19 cellular contexts compared by ENCODE assay signal in the genomic region with DNA sequence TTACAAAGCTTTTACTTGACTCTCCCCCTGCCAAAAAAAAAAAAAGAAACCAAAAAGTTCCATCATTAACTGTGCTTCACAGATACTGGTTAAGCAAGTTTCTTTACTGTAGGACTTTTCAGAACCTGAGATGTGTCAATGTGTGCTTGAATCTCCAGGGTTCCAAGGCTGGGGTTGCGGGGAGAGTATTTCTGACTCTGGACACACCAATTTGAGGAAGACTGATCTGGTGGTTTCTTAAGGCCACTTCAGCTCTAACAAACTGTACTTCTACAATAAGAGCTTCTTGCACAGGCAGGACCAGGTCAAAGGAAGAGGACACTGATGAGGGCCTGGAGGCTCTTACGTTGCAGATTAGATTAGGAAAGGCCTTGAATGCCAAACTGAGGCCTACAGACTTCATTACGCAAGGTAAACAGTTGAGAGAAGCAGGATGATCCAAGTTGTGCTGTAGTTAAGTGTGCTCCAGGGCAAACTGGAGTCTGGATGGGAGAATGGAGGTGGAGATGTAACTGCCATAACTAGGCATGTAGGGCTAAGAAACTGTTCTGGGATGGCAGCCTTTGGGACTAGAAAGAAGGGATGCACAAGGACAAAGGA. TPM values are rescaled to one million over a fixed set of nuclear protein-coding genes. Genes with fewer than 3 reads are reported as not detected.
DNase-seq lines count a peak whose midpoint lies in the region; ATAC-seq and TF ChIP-seq lines count a peak whose summit lies in the region.
"Had no signal": no experiment of that assay in that cellular context is flagged by ENCODE, and none has a peak within 500 bp of the region (broad histone marks: within the 10 kb centered on the region; RNA-seq: fewer than 3 reads in every experiment).

No MANE protein-coding gene starts in this region.

- H4K20me1 ChIP-seq in H9 (ENCODE audit: control insufficient read depth, insufficient read depth, insufficient read length): no peaks in the 10 kb centered on the region

- no peak overlapping the region for H3K4ac ChIP-seq in H9 (ENCODE audit: low read depth, low read length)
- no peak overlapping the region for H3K4ac ChIP-seq in trophoblast cell (ENCODE audit: low read depth, low read length)

- H3K79me2 ChIP-seq in H9 (ENCODE audit: insufficient read depth, low read length) (no peaks in the 10 kb centered on the region), trophoblast cell (ENCODE audit: control insufficient read depth, insufficient read depth, low read length, poor library complexity) (no peaks in the 10 kb centered on the region)

- H3K18ac ChIP-seq in H9 (ENCODE audit: insufficient read length, low read depth, low read length): no peak overlapping the region
- H3K18ac ChIP-seq in trophoblast cell (ENCODE audit: low read length): no peak overlapping the region

- H2BK120ac ChIP-seq in H9 (ENCODE audit: low read depth, low read length, poor library complexity, severe bottlenecking): no peak overlapping the region
- H2BK120ac ChIP-seq in trophoblast cell (ENCODE audit: insufficient read depth, low read length, poor library complexity): no peak overlapping the region

- no peak overlapping the region for H3T11ph ChIP-seq in H9 (ENCODE audit: low read length)

- H3K4me3 Mint-ChIP-seq in Caco-2 (ENCODE audit: unreplicated experiment) (peak overlapping the region; percentile 3), H9 (no peak overlapping the region), endodermal cell (no peak overlapping the region)
- no peak overlapping the region for H3K4me3 Mint-ChIP-seq in activated T-cell treated with anti-CD3 and anti-CD28 coated beads, Interleukin-2, amount 50 U/mL, for 72 hours

- H3K9me3 ChIP-seq in Caco-2 (no peaks in the 10 kb centered on the region), H9 (ENCODE audit: control insufficient read depth, low read depth, low read length) (no peaks in the 10 kb centered on the region), endodermal cell (ENCODE audit: control insufficient read depth, low read length) (no peaks in the 10 kb centered on the region), trophoblast cell (ENCODE audit: insufficient read depth, low read depth, low read length) (no peaks in the 10 kb centered on the region)
- H3K9me3 ChIP-seq: SJSA1 had no signal

- intact Hi-C loops in Caco-2 (cut with micrococcal nuclease; ENCODE audit: unreplicated experiment): loop anchor here (2.0 kb wide), 1 partner anchor 44 kb away; no protein-coding TSS in a partner anchor

- no peak overlapping the region for H4K8ac ChIP-seq in H9 (replicated peaks; ENCODE audit: insufficient read length, low read depth, low read length)
- H4K8ac ChIP-seq in trophoblast cell (ENCODE audit: low read depth, low read length): no peak overlapping the region

- H3K27me3 Mint-ChIP-seq in Caco-2 (ENCODE audit: insufficient read depth, unreplicated experiment) (no peaks in the 10 kb centered on the region), H9 (ENCODE audit: low read depth) (no peaks in the 10 kb centered on the region), endodermal cell (ENCODE audit: insufficient read depth) (no peaks in the 10 kb centered on the region)
- no peaks in the 10 kb centered on the region for H3K27me3 Mint-ChIP-seq in activated T-cell treated with anti-CD3 and anti-CD28 coated beads, Interleukin-2, amount 50 U/mL, for 72 hours (ENCODE audit: low read depth)

- H3K4me3 ChIP-seq in Caco-2 (ENCODE audit: low read depth, low read length) (no peak overlapping the region), endodermal cell (ENCODE audit: low read length) (no peak overlapping the region), trophoblast cell (ENCODE audit: low read depth, low read length) (no peak overlapping the region)
- H3K4me3 ChIP-seq: SJSA1 had no signal

- H3K27ac ChIP-seq in H9 (ENCODE audit: insufficient read length, low read depth, low read length): no peak overlapping the region
- no peak overlapping the region for H3K27ac ChIP-seq in endodermal cell (ENCODE audit: low read depth, low read length)
- peak overlapping the region; percentile 48 for H3K27ac ChIP-seq in trophoblast cell (ENCODE audit: low read depth, low read length)
- H3K27ac ChIP-seq: SJSA1 had no signal

- TF ChIP-seq CTCF in Caco-2 (IDR thresholded peaks at IDR 0.05; ENCODE audit: insufficient read depth in 1 of 2, low read depth in 1 of 2, low read length in 1 of 2, severe bottlenecking in 1 of 2, unreplicated experiment in 1 of 2): no peak
- TF ChIP-seq CTCF in H9 (conservative IDR thresholded peaks at IDR 0.05): no peak
- TF ChIP-seq CTCF in endodermal cell (conservative IDR thresholded peaks at IDR 0.05): no peak

- H2BK5ac ChIP-seq in H9 (ENCODE audit: insufficient read length, low read length): no peak overlapping the region
- H2BK5ac ChIP-seq in trophoblast cell (ENCODE audit: low read depth, low read length, poor library complexity): no peak overlapping the region

- H3K27me3 ChIP-seq in Caco-2 (replicated peaks; ENCODE audit: control insufficient read depth, insufficient read depth, low read length) (no peaks in the 10 kb centered on the region), H9 (ENCODE audit: insufficient read depth, low read length) (no peaks in the 10 kb centered on the region), endodermal cell (ENCODE audit: control insufficient read depth, insufficient read depth, low read length, poor library complexity, severe bottlenecking) (no peaks in the 10 kb centered on the region), trophoblast cell (ENCODE audit: insufficient read depth, low read length) (no peaks in the 10 kb centered on the region)
- H3K27me3 ChIP-seq: SJSA1 had no signal

- H2BK20ac ChIP-seq in H9 (ENCODE audit: low read depth, low read length, poor library complexity, severe bottlenecking): no peak overlapping the region

- POLR2A ChIA-PET in Caco-2 (lab: Charles Lee): interaction anchor here (0.6 to 1.3 kb wide), 3 partner anchors 44 to 101 kb away, joined by 3 to 4 read pairs (median 3); no protein-coding TSS in a partner anchor

- H3K23ac ChIP-seq in H9 (ENCODE audit: insufficient read length, low read depth, low read length) (no peak overlapping the region), trophoblast cell (ENCODE audit: low read length) (no peak overlapping the region)

- CTCF ChIA-PET in Caco-2 (lab: Charles Lee): interaction anchor here (1.4 kb wide), 1 partner anchor 60 kb away, joined by 7 read pairs; no protein-coding TSS in a partner anchor

- no peak overlapping the region for H3K56ac ChIP-seq in H9 (ENCODE audit: insufficient read length, low read depth, low read length)

- no peak overlapping the region for H3K14ac ChIP-seq in H9 (ENCODE audit: insufficient read depth, low read length)
- H3K14ac ChIP-seq in trophoblast cell (ENCODE audit: low read length): no peak overlapping the region

- ATAC-seq in activated T-cell treated with anti-CD3 and anti-CD28 coated beads, Interleukin-2, amount 50 U/mL, for 72 hours (replicated peaks in 1 of 2): no peak
- no peak for ATAC-seq in HG02973 (IDR thresholded peaks at IDR 0.05; ENCODE audit: unreplicated experiment)
- ATAC-seq: PC-3 had no signal

- DNase-seq in Caco-2 (peak; percentile 70), H9 (no peak), endodermal cell (no peak), trophoblast cell (peak; percentile 64 to 75), RKO (ENCODE audit: low spot score) (no peak)
- DNase-seq in activated T-cell treated with anti-CD3 and anti-CD28 coated beads, Interleukin-2, amount 50 U/mL, for 72 hours: no peak
- DNase-seq: ACHN, AML-193, Calu3, DMS53, NCI-H1048, NCI-H146, NCI-H2081, NCI-H510A treated with DMSO at 0.1 percent for 48 hours, NCI-H82, PC-3 had no signal

- H3K4me1 ChIP-seq in Caco-2 (peaks cover 23% of the 10 kb centered on the region), H9 (ENCODE audit: insufficient read depth, low read length) (no peaks in the 10 kb centered on the region), endodermal cell (ENCODE audit: control insufficient read depth, insufficient read depth, low read length) (no peaks in the 10 kb centered on the region), trophoblast cell (ENCODE audit: control insufficient read depth in 1 of 2, insufficient read depth in 2 of 2, low read length in 2 of 2) (peaks cover 0 to 5% of the 10 kb centered on the region in 2 experiments)
- H3K4me1 ChIP-seq: SJSA1 had no signal

- H3K4me2 ChIP-seq in H9 (ENCODE audit: insufficient read depth, insufficient read length, low read length): no peak overlapping the region
- no peak overlapping the region for H3K4me2 ChIP-seq in trophoblast cell (ENCODE audit: low read length)

- H4K5ac ChIP-seq in H9 (ENCODE audit: insufficient read length, low read depth, low read length): no peak overlapping the region

- H3K23me2 ChIP-seq in H9 (ENCODE audit: insufficient read length, low read depth, low read length, poor library complexity, severe bottlenecking): no peaks in the 10 kb centered on the region

- TSS peak; percentile 23 for BruUV-seq in Caco-2 (replicated peaks; lab: Mats Ljungman, UMichigan)

- H4K91ac ChIP-seq in H9 (ENCODE audit: insufficient read length, low read depth, low read length) (no peak overlapping the region), trophoblast cell (ENCODE audit: low read depth, low read length) (no peak overlapping the region)

- H3K36me3 Mint-ChIP-seq in Caco-2 (ENCODE audit: insufficient read depth, unreplicated experiment) (peaks cover 67% of the 10 kb centered on the region), H9 (ENCODE audit: insufficient read depth in 1 of 3, low read depth in 3 of 3) (peaks cover 16 to 67% (median 43%) of the 10 kb centered on the region in 3 experiments; a peak in 6 of 7 replicates), endodermal cell (ENCODE audit: low read depth) (peaks cover 50% of the 10 kb centered on the region)
- peaks cover 2 to 5% of the 10 kb centered on the region in 2 donors for H3K36me3 Mint-ChIP-seq in activated T-cell treated with anti-CD3 and anti-CD28 coated beads, Interleukin-2, amount 50 U/mL, for 72 hours (ENCODE audit: insufficient read depth in 2 of 2)

- H3K79me1 ChIP-seq in H9 (ENCODE audit: insufficient read depth, low read depth, low read length, poor library complexity, severe bottlenecking) (no peaks in the 10 kb centered on the region), trophoblast cell (ENCODE audit: low read length) (peaks cover 6% of the 10 kb centered on the region)

- peak overlapping the region; percentile 65 for H3K27ac Mint-ChIP-seq in Caco-2 (ENCODE audit: unreplicated experiment)
- peak overlapping the region in 2 of 3 experiments; percentile 6 to 57; a peak in 3 of 7 replicates for H3K27ac Mint-ChIP-seq in H9
- peak overlapping the region; percentile 10 for H3K27ac Mint-ChIP-seq in endodermal cell
- H3K27ac Mint-ChIP-seq in activated T-cell treated with anti-CD3 and anti-CD28 coated beads, Interleukin-2, amount 50 U/mL, for 72 hours: no peak overlapping the region

- no CpG with 5 or more reads among the region's 3 CpGs for WGBS in H9 (ENCODE audit: extremely low coverage, insufficient read length, low lambda C conversion rate)
- 95 to 96% methylated on average over 2 to 3 of the region's 3 CpGs for WGBS in endodermal cell (ENCODE audit: insufficient coverage in 1 of 2, insufficient read length in 1 of 2), 2 experiments
- WGBS in trophoblast cell (ENCODE audit: extremely low coverage, insufficient coverage, insufficient read length): no CpG with 5 or more reads among the region's 3 CpGs

- H2BK12ac ChIP-seq in H9 (ENCODE audit: insufficient read length, low read depth, low read length) (no peak overlapping the region), trophoblast cell (ENCODE audit: low read length) (no peak overlapping the region)

- H3K36me3 ChIP-seq in Caco-2 (ENCODE audit: control insufficient read depth, insufficient read depth, low read length): no peaks in the 10 kb centered on the region
- peaks cover 14% of the 10 kb centered on the region for H3K36me3 ChIP-seq in endodermal cell (ENCODE audit: control insufficient read depth, insufficient read depth, low read length)
- H3K36me3 ChIP-seq in trophoblast cell (ENCODE audit: control insufficient read depth in 1 of 2, insufficient read depth in 2 of 2, low read length in 2 of 2): peaks cover 5 to 16% of the 10 kb centered on the region in 2 experiments

- H2AK5ac ChIP-seq in H9 (ENCODE audit: insufficient read length, low read length): no peak overlapping the region
- H2AK5ac ChIP-seq in trophoblast cell (ENCODE audit: low read length): no peak overlapping the region

- peak overlapping the region; percentile 48 for H3K9ac ChIP-seq in H9 (ENCODE audit: extremely low read depth, insufficient read length, low read length)
- H3K9ac ChIP-seq in endodermal cell (ENCODE audit: extremely low read depth, low read length, poor library complexity, severe bottlenecking): no peak overlapping the region
- H3K9ac ChIP-seq in trophoblast cell (ENCODE audit: low read length): no peak overlapping the region

- H2AFZ ChIP-seq in H9 (ENCODE audit: low read length): no peak overlapping the region
- H2AFZ ChIP-seq in trophoblast cell (ENCODE audit: insufficient read depth, low read length, poor library complexity): no peak overlapping the region

- H4K12ac ChIP-seq in trophoblast cell (ENCODE audit: low read depth, low read length): no peak overlapping the region

- H3K4me1 Mint-ChIP-seq in Caco-2 (ENCODE audit: low read depth, unreplicated experiment): peaks cover 10% of the 10 kb centered on the region
- no peaks in the 10 kb centered on the region for H3K4me1 Mint-ChIP-seq in H9
- peaks cover 4% of the 10 kb centered on the region for H3K4me1 Mint-ChIP-seq in endodermal cell
- no peaks in the 10 kb centered on the region for H3K4me1 Mint-ChIP-seq in activated T-cell treated with anti-CD3 and anti-CD28 coated beads, Interleukin-2, amount 50 U/mL, for 72 hours (ENCODE audit: low read depth)

- H3K9me3 Mint-ChIP-seq in Caco-2 (ENCODE audit: unreplicated experiment) (no peaks in the 10 kb centered on the region), H9 (no peaks in the 10 kb centered on the region; a peak in 1 of 5 replicates), endodermal cell (peaks cover 9% of the 10 kb centered on the region)
- no peaks in the 10 kb centered on the region for H3K9me3 Mint-ChIP-seq in activated T-cell treated with anti-CD3 and anti-CD28 coated beads, Interleukin-2, amount 50 U/mL, for 72 hours

- H2BK15ac ChIP-seq in H9 (ENCODE audit: low read depth, low read length): no peak overlapping the region

RNA-seq across cellular contexts. Expression of a gene that starts 24.4 kb away (rescaled TPM):
- total RNA-seq in Caco-2 (2022) (142 and 160 TPM in 2 replicates), H9 (2021) (65.0 and 66.1 TPM in 2 replicates), endodermal cell (10 to 100 TPM; 21.2 to 49.2 TPM)
- polyA plus RNA-seq in endodermal cell (2013, experiment 1 of 2): 43.4 TPM
- polyA plus RNA-seq in endodermal cell (2013, experiment 2 of 2): 41.9 TPM
- 53.0 and 54.0 TPM in 2 replicates for polyA plus RNA-seq in trophoblast cell (2013)
- total RNA-seq in activated T-cell treated with anti-CD3 and anti-CD28 coated beads, Interleukin-2, amount 50 U/mL, for 72 hours: 10 to 100 TPM; 51.8 to 62.0 TPM

RNA-seq across cellular contexts. Expression of a gene that starts 43.3 kb away (rescaled TPM):
- total RNA-seq in Caco-2 (2022) (95.5 and 105 TPM in 2 replicates), H9 (2021) (980 and 996 TPM in 2 replicates), endodermal cell (100 to 1,000 TPM in 1 of 2 donors, 10 to 100 TPM in 1; 82.1 to 283 TPM)
- 68.5 TPM for polyA plus RNA-seq in endodermal cell (2013, experiment 1 of 2)
- polyA plus RNA-seq in endodermal cell (2013, experiment 2 of 2): 50.5 TPM
- polyA plus RNA-seq in trophoblast cell (2013): 35.7 and 37.2 TPM in 2 replicates
- 1 to 10 TPM; 2.6 to 3.2 TPM for total RNA-seq in activated T-cell treated with anti-CD3 and anti-CD28 coated beads, Interleukin-2, amount 50 U/mL, for 72 hours

RNA-seq across cellular contexts. Expression of a gene that starts 45.1 kb away (rescaled TPM):
- total RNA-seq in Caco-2 (2022) (not detected in 2 replicates), H9 (2021) (0.04 and 0.15 TPM in 2 replicates), endodermal cell (under 1 TPM; 0.18 to 0.24 TPM)
- 0.28 TPM for polyA plus RNA-seq in endodermal cell (2013, experiment 1 of 2)
- 0.41 TPM for polyA plus RNA-seq in endodermal cell (2013, experiment 2 of 2)
- polyA plus RNA-seq in trophoblast cell (2013): 0.01 TPM in 1 of 2 replicates, not detected in the other
- under 1 TPM; 0.16 to 0.17 TPM for total RNA-seq in activated T-cell treated with anti-CD3 and anti-CD28 coated beads, Interleukin-2, amount 50 U/mL, for 72 hours
- total RNA-seq: Calu3, MCF 10A, PC-3, SJSA1 had no signal

Comparison
In these comparisons a context has a peak if more than half of its experiments do, and no peak if none do; other contexts are left out.
1. DNase-seq: peak in Caco-2 (2 of 2) and trophoblast cell (2 of 2); none in H9 (single experiment), endodermal cell (single experiment), RKO (single experiment) and activated T-cell treated with anti-CD3 and anti-CD28 coated beads, Interleukin-2, amount 50 U/mL, for 72 hours (0 of 2).
2. RNA of a gene that starts 43.3 kb away (total RNA-seq): 980 to 996 TPM in H9, 82.1 to 283 TPM in endodermal cell and 95.5 to 105 TPM in Caco-2; 2.6 to 3.2 TPM in activated T-cell treated with anti-CD3 and anti-CD28 coated beads, Interleukin-2, amount 50 U/mL, for 72 hours; every median in the first group is over 10 times any median in the second.